24 cellular contexts compared by ENCODE assay signal in the genomic region with DNA sequence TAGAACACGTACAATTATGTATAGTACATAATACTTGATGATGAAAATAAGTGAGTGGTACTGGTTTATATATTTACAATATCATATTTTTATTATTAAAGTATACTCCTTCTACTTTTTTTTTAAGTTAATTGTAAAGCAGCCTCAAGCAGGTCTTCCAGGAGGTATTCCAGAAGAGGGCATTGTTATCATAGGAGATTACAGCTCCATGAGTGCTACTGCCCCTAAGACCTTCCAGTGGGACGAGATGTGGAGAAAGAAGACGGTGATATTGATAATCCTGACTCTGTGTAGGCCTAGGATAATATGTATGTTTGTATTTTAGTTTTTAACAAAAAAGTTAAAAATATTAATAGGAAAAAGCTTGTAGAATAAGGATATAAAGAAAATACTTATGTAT. TPM values are rescaled to one million over a fixed set of nuclear protein-coding genes. Genes with fewer than 3 reads are reported as not detected.
DNase-seq lines count a peak whose midpoint lies in the region; ATAC-seq and TF ChIP-seq lines count a peak whose summit lies in the region.
"Had no signal": no experiment of that assay in that cellular context is flagged by ENCODE, and none has a peak within 500 bp of the region (broad histone marks: within the 10 kb centered on the region; RNA-seq: fewer than 3 reads in every experiment).

No MANE protein-coding gene starts in this region.

- H3K4me3 Mint-ChIP-seq in CD14-positive monocyte = no peak overlapping the region
- H3K4me3 Mint-ChIP-seq: CD8-positive, alpha-beta memory T cell; H9 had no signal

- H3K4me3 ChIP-seq in fibroblast of the aortic adventitia (ENCODE audit: low read depth, low read length) = no peak overlapping the region
- H3K4me3 ChIP-seq: GM23248, PC-9 had no signal

- intact Hi-C loops in Right ventricle myocardium superior (cut with DNase I) = loop anchor here (5.0 kb wide), 1 partner anchor 153 kb away; no protein-coding TSS in a partner anchor
- intact Hi-C loops in left cardiac atrium (cut with DNase I) = loop anchor here (10.0 kb wide), 1 partner anchor 155 kb away; no protein-coding TSS in a partner anchor
- intact Hi-C loops in CD14-positive monocyte (cut with micrococcal nuclease) = no loop called here

- H3K9me3 Mint-ChIP-seq in CD14-positive monocyte = peaks cover 0 to 3% (median 0%) of the 10 kb centered on the region in 7 donors
- H3K9me3 Mint-ChIP-seq: H9 had no signal

- DNase-seq in Right ventricle myocardium superior (no peak), left cardiac atrium (no peak), EH (ENCODE audit: low read depth) (peak; percentile 17), RPMI7951 (ENCODE audit: low read depth) (peak; percentile 4), fibroblast of the aortic adventitia (ENCODE audit: low read depth) (peak; percentile 35), CD14-positive monocyte (ENCODE audit: low spot score) (no peak)
- DNase-seq: 8988T; CD8-positive, alpha-beta memory T cell; DMS 273 treated with DMSO at 0.1 percent for 48 hours; DMS79 treated with DMSO at 0.1 percent for 48 hours; GM23248; H9; KG1; MM.1S; NCI-H2029; NCI-H446 treated with DMSO at 0.1 percent for 48 hours; NCI-H526; NCI-H82; NK-92 treated with Interleukin-12 subunit alpha and Interleukin-12 subunit beta, amount 100 ng/mL, for 24 hours; PC-9; RPMI8226; SHP77 treated with DMSO at 0.1 percent for 48 hours had no signal

- H3K4me1 Mint-ChIP-seq in CD14-positive monocyte = peaks cover 10% of the 10 kb centered on the region
- H3K4me1 Mint-ChIP-seq: CD8-positive, alpha-beta memory T cell; H9 had no signal

- TF ChIP-seq CTCF in fibroblast of the aortic adventitia (IDR thresholded peaks at IDR 0.05; ENCODE audit: insufficient read depth, low read length) (no peak), CD14-positive monocyte (IDR thresholded peaks at IDR 0.05) (no peak)

- H3K27ac Mint-ChIP-seq in CD14-positive monocyte = no peak overlapping the region
- H3K27ac Mint-ChIP-seq: CD8-positive, alpha-beta memory T cell; H9 had no signal

- H3K36me3 Mint-ChIP-seq in CD14-positive monocyte = no peaks in the 10 kb centered on the region
- H3K36me3 Mint-ChIP-seq: CD8-positive, alpha-beta memory T cell had no signal

- H3K27me3 Mint-ChIP-seq in CD14-positive monocyte (ENCODE audit: low read depth in 3 of 3) = peaks cover 0 to 3% (median 3%) of the 10 kb centered on the region in 3 donors

- ATAC-seq in Right ventricle myocardium superior (ENCODE audit: poor library complexity) = peak; percentile 74
- ATAC-seq in left cardiac atrium = no peak
- ATAC-seq in HG03571 (IDR thresholded peaks at IDR 0.05; ENCODE audit: unreplicated experiment) = no peak
- ATAC-seq in GM21381 (IDR thresholded peaks at IDR 0.05; ENCODE audit: unreplicated experiment) = no peak

RNA-seq across cellular contexts. Expression of a gene that starts 40.3 kb away (rescaled TPM):
- total RNA-seq in Right ventricle myocardium superior (162 TPM), left cardiac atrium (100 to 1,000 TPM; 115 to 191 TPM), fibroblast of the aortic adventitia (ENCODE audit: low replicate concordance) (0.08 and 0.99 TPM in 2 replicates)
- total RNA-seq in RPMI7951 (2014; rRNA removed; shearing (Covaris generic)) = under 0.01 and 0.59 TPM in 2 replicates
- not detected for polyA plus RNA-seq in CD14-positive monocyte
- total RNA-seq: GM23248 had no signal
- polyA plus RNA-seq: CD8-positive, alpha-beta memory T cell; GM23248 had no signal

Comparison
In these comparisons a context has a peak if more than half of its experiments do, and no peak if none do; other contexts are left out.
1. DNase-seq: peak in EH (single experiment), RPMI7951 (single experiment) and fibroblast of the aortic adventitia (single experiment); none in Right ventricle myocardium superior (single experiment), left cardiac atrium (single experiment) and CD14-positive monocyte (single experiment).
2. RNA of a gene that starts 40.3 kb away (total RNA-seq): 115 to 191 TPM in left cardiac atrium and 162 TPM in Right ventricle myocardium superior (single experiment); 0.08 to 0.99 TPM in fibroblast of the aortic adventitia and under 0.01 to 0.59 TPM in RPMI7951; every median in the first group is over 10 times any median in the second.
3. intact Hi-C loops: an anchor here in Right ventricle myocardium superior (5.0 kb wide) and left cardiac atrium (10.0 kb wide); none called in CD14-positive monocyte.